ENCODE assay signal across 19 cellular contexts in genomic region chr6:109406196-109406595, GRCh38. TPM values are rescaled to one million over a fixed set of nuclear protein-coding genes. Genes with fewer than 3 reads are reported as not detected.
DNase-seq lines count a peak whose midpoint lies in the region; ATAC-seq, FAIRE-seq and TF ChIP-seq lines count a peak whose summit lies in the region.
"Had no signal": no experiment of that assay in that cellular context is flagged by ENCODE, and none has a peak within 500 bp of the region (broad histone marks: within the 10 kb centered on the region; RNA-seq: fewer than 3 reads in every experiment).

No MANE protein-coding gene starts in this region.

- H3K4me2 ChIP-seq in H1 (ENCODE audit: insufficient read depth in 1 of 2, low read depth in 2 of 2, low read length in 2 of 2) (no peak overlapping the region), HepG2 (ENCODE audit: low read depth, low read length) (no peak overlapping the region)
- H3K4me2 ChIP-seq: neural progenitor cell had no signal

- H3K23me2 ChIP-seq in H1 (ENCODE audit: low read depth, low read length): no peaks in the 10 kb centered on the region

- CTCF ChIA-PET in H1 (lab: Charles Lee; ENCODE audit: partially characterized antibody) (interaction anchor here (2.2 kb wide), 1 partner anchor 10 kb away, joined by 5 read pairs; no protein-coding TSS in a partner anchor), HepG2 (lab: Yijun Ruan, JAX; ENCODE audit: low intra/inter-chr PET ratio, low total read pairs) (no interaction called here)

- H3K4me3 ChIP-seq in H1 (ENCODE audit: extremely low read depth in 1 of 4, insufficient read depth in 2 of 4, low read depth in 3 of 4, low read length in 4 of 4): no peak overlapping the region
- no peak overlapping the region for H3K4me3 ChIP-seq in HepG2 (replicated peaks in 1 of 3; ENCODE audit: insufficient read depth in 1 of 3, low read depth in 2 of 3, low read length in 3 of 3)
- H3K4me3 ChIP-seq: neural progenitor cell, tibial artery had no signal

- H4K20me1 ChIP-seq in H1 (replicated peaks in 1 of 2; ENCODE audit: control insufficient read depth in 1 of 2, insufficient read depth in 2 of 2, low read length in 2 of 2) (no peaks in the 10 kb centered on the region), HepG2 (ENCODE audit: insufficient read depth, low read length) (no peaks in the 10 kb centered on the region)

- H2AK5ac ChIP-seq in H1 (ENCODE audit: low read depth, low read length): no peak overlapping the region

- no peak overlapping the region for H3K23ac ChIP-seq in H1 (ENCODE audit: insufficient read length)

- H3K27me3 ChIP-seq in H1 (replicated peaks in 1 of 4; ENCODE audit: control insufficient read depth in 3 of 4, extremely low read depth in 1 of 4, insufficient read depth in 3 of 4, low read length in 3 of 4) (no peaks in the 10 kb centered on the region), HepG2 (ENCODE audit: control insufficient read depth in 1 of 2, insufficient read depth in 2 of 2, low read length in 2 of 2) (peaks cover 2 to 24% of the 10 kb centered on the region in 2 experiments; a peak in 4 of 5 replicates)
- H3K27me3 ChIP-seq: neural progenitor cell, tibial artery had no signal

- no peak overlapping the region for H2AFZ ChIP-seq in H1 (ENCODE audit: low read length)
- H2AFZ ChIP-seq in HepG2 (ENCODE audit: low read length): no peak overlapping the region
- H2AFZ ChIP-seq: neural progenitor cell had no signal

- no peak overlapping the region for H3K4ac ChIP-seq in H1 (replicated peaks; ENCODE audit: insufficient read length, low read depth, low read length)

- H3K14ac ChIP-seq in H1 (ENCODE audit: insufficient read length): no peak overlapping the region

- in situ Hi-C loops in HepG2 (cut with HindIII; ENCODE audit: extremely low pct_ligation_motif_present, low pct_unique_long_range_greater_than_20kb): no loop called here

- H2BK120ac ChIP-seq in H1 (replicated peaks; ENCODE audit: low read depth, low read length): no peak overlapping the region

- no peaks in the 10 kb centered on the region for H3K4me1 ChIP-seq in H1 (replicated peaks in 1 of 4; ENCODE audit: control insufficient read depth in 3 of 4, insufficient read depth in 4 of 4, low read length in 3 of 4)
- no peaks in the 10 kb centered on the region for H3K4me1 ChIP-seq in HepG2 (ENCODE audit: insufficient read depth, low read length)
- H3K4me1 ChIP-seq: tibial artery had no signal

- H3K18ac ChIP-seq in H1 (ENCODE audit: extremely low read depth, low read length): no peak overlapping the region

- H3K79me1 ChIP-seq in H1 (ENCODE audit: low read depth, low read length): no peaks in the 10 kb centered on the region

- intact Hi-C loops in HepG2 (cut with micrococcal nuclease; ENCODE audit: unreplicated experiment): no loop called here

- H3K36me3 ChIP-seq in H1 (ENCODE audit: control insufficient read depth in 2 of 4, insufficient read depth in 4 of 4, low read length in 3 of 4) (no peaks in the 10 kb centered on the region), HepG2 (replicated peaks in 1 of 2; ENCODE audit: control insufficient read depth in 1 of 2, insufficient read depth in 2 of 2, low read length in 2 of 2) (no peaks in the 10 kb centered on the region)
- H3K36me3 ChIP-seq: neural progenitor cell, tibial artery had no signal

- ATAC-seq in HepG2 (no peak), HG03469 (IDR thresholded peaks at IDR 0.05; ENCODE audit: unreplicated experiment) (no peak), HG02970 (IDR thresholded peaks at IDR 0.05; ENCODE audit: low FRiP score, unreplicated experiment) (no peak)
- ATAC-seq: HCT116; SK-N-SH treated with all-trans-retinoic acid at 6 μM for 48 hours; stimulated activated memory B cell treated with anti-CD40 and anti-IgM and Interleukin-4, amounts not matched to agents 10 μg/mL and 1 μg/mL and 100 μg/mL, for 72 hours had no signal

- no peak overlapping the region for H4K8ac ChIP-seq in H1 (ENCODE audit: extremely low read depth, insufficient read depth, low read length)

- no TSS peak for BruUV-seq in HepG2 (replicated peaks; lab: Mats Ljungman, UMichigan)

- H4K5ac ChIP-seq in H1 (ENCODE audit: insufficient read length, low read depth, low read length): no peak overlapping the region

- no peak for TF ChIP-seq POLR2A in H1 (IDR thresholded peaks at IDR 0.05; ENCODE audit: control extremely low read depth in 1 of 2, low read depth in 2 of 2, low read length in 2 of 2)
- no peak for TF ChIP-seq POLR2A in HepG2 (IDR thresholded peaks at IDR 0.05; ENCODE audit: insufficient read depth in 1 of 2, low read depth in 2 of 2, low read length in 2 of 2)

- 89% methylated on average over 4 of the region's 4 CpGs; no CpG with 5 or more reads in 1 of the 2 experiments for WGBS in H1 (ENCODE audit: extremely low coverage in 1 of 2, insufficient coverage in 1 of 2, insufficient read length in 1 of 2, insufficient replicate concordance in 2 of 2, low coverage in 1 of 2, low lambda C conversion rate in 2 of 2, missing lambda C conversion rate in 1 of 2), 2 experiments
- 3% methylated on average over 4 of the region's 4 CpGs for WGBS in HepG2 (ENCODE audit: low lambda C conversion rate)

- H4K91ac ChIP-seq in H1 (replicated peaks; ENCODE audit: insufficient read length, low read length): no peak overlapping the region

- no peak overlapping the region for H2BK15ac ChIP-seq in H1 (ENCODE audit: low read length)

- no peaks in the 10 kb centered on the region for H3K79me2 ChIP-seq in H1 (ENCODE audit: control insufficient read depth in 1 of 2, insufficient read depth in 2 of 2, low read length in 2 of 2)
- H3K79me2 ChIP-seq in HepG2 (ENCODE audit: insufficient read depth, low read length): no peaks in the 10 kb centered on the region

- DNase-seq in GM03348 (ENCODE audit: low spot score) (peak; percentile 72), MV-4-11 (lab: John Stamatoyannopoulos, UW) (peak; percentile 67), H1 (ENCODE audit: low read depth in 1 of 2, low spot score in 2 of 2) (no peak), HepG2 (ENCODE audit: low spot score) (no peak), NCI-H2196 treated with DMSO at 0.1 percent for 48 hours (lab: John Stamatoyannopoulos, UW; ENCODE audit: unreplicated experiment) (no peak), NCI-H1092 treated with DMSO at 0.1 percent for 48 hours (lab: John Stamatoyannopoulos, UW) (no peak)
- DNase-seq: activated CD4-positive, alpha-beta T cell treated with anti-CD3 and anti-CD28 coated beads, Interleukin-2, amount 50 U/mL, for 1 hour; activated naive CD4-positive, alpha-beta T cell; hypothalamus; NCI-H2107; NCI-H69; tibial artery had no signal

- H3K9me3 ChIP-seq in H1 (ENCODE audit: insufficient read depth in 2 of 2, low read depth in 1 of 2, low read length in 1 of 2) (no peaks in the 10 kb centered on the region), HepG2 (ENCODE audit: low read length) (no peaks in the 10 kb centered on the region)
- H3K9me3 ChIP-seq: tibial artery had no signal

- POLR2A ChIA-PET in H1 (lab: Charles Lee; ENCODE audit: partially characterized antibody): no interaction called here
- POLR2A ChIA-PET in HepG2 (lab: Yijun Ruan, JAX): no interaction called here

- FAIRE-seq in H1 (lab: Jason Lieb, UNC): no peak
- no peak for FAIRE-seq in HepG2 (lab: Jason Lieb, UNC)
- FAIRE-seq: astrocyte had no signal

- no peak for TF ChIP-seq CTCF in H1 (IDR thresholded peaks at IDR 0.05; ENCODE audit: control extremely low read depth in 1 of 3, insufficient read depth in 1 of 3, low read depth in 1 of 3, low read length in 3 of 3)
- no peak for TF ChIP-seq CTCF in HepG2 (CRISPR knock-in tag; IDR thresholded peaks at IDR 0.05)

- H2BK12ac ChIP-seq in H1 (ENCODE audit: low read depth, low read length): no peak overlapping the region

- TF ChIP-seq RAD21 in H1 (IDR thresholded peaks at IDR 0.05 in 1 of 2, conservative IDR thresholded peaks at IDR 0.05 in 1 of 2; ENCODE audit: low read depth in 2 of 2, low read length in 2 of 2) (no peak), HepG2 (CRISPR knock-in tag; IDR thresholded peaks at IDR 0.05) (no peak)

- no peak overlapping the region for H3K9ac ChIP-seq in H1 (replicated peaks in 1 of 4; ENCODE audit: extremely low read depth in 1 of 4, low read depth in 3 of 4, low read length in 3 of 4)
- H3K9ac ChIP-seq in HepG2 (ENCODE audit: insufficient read depth, low read depth, low read length): no peak overlapping the region
- H3K9ac ChIP-seq: neural progenitor cell had no signal

- no peak overlapping the region for H2BK20ac ChIP-seq in H1 (ENCODE audit: low read length)

- no peak overlapping the region for H3K27ac ChIP-seq in H1 (ENCODE audit: low read depth, low read length)
- H3K27ac ChIP-seq in HepG2 (ENCODE audit: extremely low read length, insufficient read depth, low read length): no peak overlapping the region
- H3K27ac ChIP-seq: neural progenitor cell, tibial artery had no signal

- H3K56ac ChIP-seq in H1 (replicated peaks; ENCODE audit: insufficient read length, low read depth, low read length): no peak overlapping the region

- no peak overlapping the region for H2BK5ac ChIP-seq in H1 (ENCODE audit: low read depth, low read length)

- TF ChIP-seq EP300 in H1 (IDR thresholded peaks at IDR 0.05; ENCODE audit: borderline replicate concordance in 1 of 2, low read depth in 2 of 2, low read length in 2 of 2): no peak
- TF ChIP-seq EP300 in HepG2 (IDR thresholded peaks at IDR 0.05; ENCODE audit: low read depth in 2 of 2, low read length in 2 of 2): no peak
- no peak for TF ChIP-seq EP300 in HepG2 (CRISPR knock-in tag; IDR thresholded peaks at IDR 0.05; ENCODE audit: borderline replicate concordance)

RNA-seq across cellular contexts. Expression of gene CD164, which starts 23.9 kb away (rescaled TPM):
- total RNA-seq in H1 (2021; fragmentation: NEBNext Ultra II Directional; extraction: Animal tissue kit (Norgen Biotek cat#: 25700)): 90.1 and 94.3 TPM in 2 replicates
- polyA plus RNA-seq in H1 (2011; rRNA removed): 49.1 and 69.3 TPM in 2 replicates
- polyA plus RNA-seq in H1 (2011; cell fraction: cytosol; rRNA removed): 63.1 TPM
- 65.1 TPM for polyA plus RNA-seq in H1 (2011; cell fraction: nucleus; rRNA removed)
- 41.5 to 82.8 TPM (median 60.4 TPM) in 4 replicates for polyA plus RNA-seq in H1 (2012, experiment 1 of 2)
- 10.3 TPM for polyA plus RNA-seq in H1 (2012, experiment 2 of 2)
- polyA plus RNA-seq in H1 (2013, experiment 1 of 2): 105 TPM
- polyA plus RNA-seq in H1 (2013, experiment 2 of 2): 110 TPM
- polyA minus RNA-seq in H1 (2011; rRNA and poly(A)+ RNA removed): 92.1 and 121 TPM in 2 replicates
- 126 TPM for polyA minus RNA-seq in H1 (2011; cell fraction: cytosol; rRNA and poly(A)+ RNA removed)
- polyA minus RNA-seq in H1 (2011; cell fraction: nucleus; rRNA and poly(A)+ RNA removed): 78.8 TPM
- total RNA-seq in HepG2 (2016; rRNA removed; fragmentation: Illumina TruSeq; extraction: Trizol): 148 and 222 TPM in 2 replicates
- total RNA-seq in HepG2 (2016; cell fraction: cytosol; rRNA removed; fragmentation: Illumina TruSeq; extraction: Trizol; ENCODE audit: low read depth): 22.2 and 25.0 TPM in 2 replicates
- 152 and 227 TPM in 2 replicates for total RNA-seq in HepG2 (2016; cell fraction: insoluble cytoplasmic fraction; rRNA removed; fragmentation: Illumina TruSeq; extraction: Trizol)
- total RNA-seq in HepG2 (2016; cell fraction: membrane; rRNA removed; fragmentation: Illumina TruSeq; extraction: Trizol): 57.9 and 68.8 TPM in 2 replicates
- 217 and 244 TPM in 2 replicates for total RNA-seq in HepG2 (2016; cell fraction: nucleus; rRNA removed; fragmentation: Illumina TruSeq; extraction: Trizol)
- polyA plus RNA-seq in HepG2 (2011; rRNA removed): 257 and 293 TPM in 2 replicates
- 113 and 156 TPM in 2 replicates for polyA plus RNA-seq in HepG2 (2011; cell fraction: cytosol; rRNA removed)
- polyA plus RNA-seq in HepG2 (2011; cell fraction: nucleus; rRNA removed): 72.2 and 82.4 TPM in 2 replicates
- 167 and 201 TPM in 2 replicates for polyA plus RNA-seq in HepG2 (2012)
- 20.0 and 22.1 TPM in 2 replicates for polyA plus RNA-seq in HepG2 (2016; cell fraction: cytosol; fragmentation: Illumina TruSeq; extraction: Trizol; ENCODE audit: low read depth)
- polyA plus RNA-seq in HepG2 (2016; cell fraction: insoluble cytoplasmic fraction; fragmentation: Illumina TruSeq; extraction: Trizol; ENCODE audit: low read depth): 148 and 155 TPM in 2 replicates
- 45.6 and 50.4 TPM in 2 replicates for polyA plus RNA-seq in HepG2 (2016; cell fraction: membrane; fragmentation: Illumina TruSeq; extraction: Trizol; ENCODE audit: low read depth)
- polyA plus RNA-seq in HepG2 (2016; cell fraction: nucleus; fragmentation: Illumina TruSeq; extraction: Trizol; ENCODE audit: insufficient read depth, low read depth): 320 and 334 TPM in 2 replicates
- polyA minus RNA-seq in HepG2 (2011; rRNA and poly(A)+ RNA removed; ENCODE audit: low replicate concordance): 273 and 666 TPM in 2 replicates
- polyA minus RNA-seq in HepG2 (2011; cell fraction: cytosol; rRNA and poly(A)+ RNA removed): 269 and 278 TPM in 2 replicates
- 158 and 165 TPM in 2 replicates for polyA minus RNA-seq in HepG2 (2011; cell fraction: nucleus; rRNA and poly(A)+ RNA removed)

RNA-seq across cellular contexts. Expression of gene PPIL6, which starts 34.2 kb away (rescaled TPM):
- 1.3 and 1.5 TPM in 2 replicates for total RNA-seq in H1 (2021; fragmentation: NEBNext Ultra II Directional; extraction: Animal tissue kit (Norgen Biotek cat#: 25700))
- polyA plus RNA-seq in H1 (2011; rRNA removed) (0.19 and 0.42 TPM in 2 replicates), HepG2 (2011; rRNA removed) (0.01 and 0.46 TPM in 2 replicates)
- 0.84 TPM for polyA plus RNA-seq in H1 (2011; cell fraction: cytosol; rRNA removed)
- polyA plus RNA-seq in H1 (2011; cell fraction: nucleus; rRNA removed): 0.39 TPM
- polyA plus RNA-seq in H1 (2012, experiment 1 of 2): 0.44 to 1.5 TPM (median 0.61 TPM) in 4 replicates
- polyA plus RNA-seq in H1 (2012, experiment 2 of 2): 0.13 TPM
- polyA plus RNA-seq in H1 (2013, experiment 1 of 2): 0.55 TPM
- 0.40 TPM for polyA plus RNA-seq in H1 (2013, experiment 2 of 2)
- polyA minus RNA-seq in H1 (2011; rRNA and poly(A)+ RNA removed): 1.1 TPM in 1 of 2 replicates, not detected in the other
- polyA minus RNA-seq in H1 (2011; cell fraction: cytosol; rRNA and poly(A)+ RNA removed): not detected
- 1.9 TPM for polyA minus RNA-seq in H1 (2011; cell fraction: nucleus; rRNA and poly(A)+ RNA removed)
- 0.22 TPM in 1 of 2 replicates, not detected in the other for total RNA-seq in HepG2 (2016; rRNA removed; fragmentation: Illumina TruSeq; extraction: Trizol)
- total RNA-seq in HepG2 (2016; cell fraction: cytosol; rRNA removed; fragmentation: Illumina TruSeq; extraction: Trizol; ENCODE audit: low read depth): not detected in 2 replicates
- total RNA-seq in HepG2 (2016; cell fraction: insoluble cytoplasmic fraction; rRNA removed; fragmentation: Illumina TruSeq; extraction: Trizol): 0.16 and 0.48 TPM in 2 replicates
- total RNA-seq in HepG2 (2016; cell fraction: membrane; rRNA removed; fragmentation: Illumina TruSeq; extraction: Trizol): 0.19 TPM in 1 of 2 replicates, not detected in the other
- not detected in 2 replicates for total RNA-seq in HepG2 (2016; cell fraction: nucleus; rRNA removed; fragmentation: Illumina TruSeq; extraction: Trizol)
- 0.05 and 0.12 TPM in 2 replicates for polyA plus RNA-seq in HepG2 (2011; cell fraction: cytosol; rRNA removed)
- polyA plus RNA-seq in HepG2 (2011; cell fraction: nucleus; rRNA removed): not detected in 2 replicates
- 0.11 TPM in 1 of 2 replicates, not detected in the other for polyA plus RNA-seq in HepG2 (2012)
- polyA plus RNA-seq in HepG2 (2016; cell fraction: cytosol; fragmentation: Illumina TruSeq; extraction: Trizol; ENCODE audit: low read depth): 0.31 TPM in 1 of 2 replicates, not detected in the other
- polyA plus RNA-seq in HepG2 (2016; cell fraction: insoluble cytoplasmic fraction; fragmentation: Illumina TruSeq; extraction: Trizol; ENCODE audit: low read depth): not detected in 2 replicates
- 0.13 TPM in 1 of 2 replicates, not detected in the other for polyA plus RNA-seq in HepG2 (2016; cell fraction: membrane; fragmentation: Illumina TruSeq; extraction: Trizol; ENCODE audit: low read depth)
- not detected in 2 replicates for polyA plus RNA-seq in HepG2 (2016; cell fraction: nucleus; fragmentation: Illumina TruSeq; extraction: Trizol; ENCODE audit: insufficient read depth, low read depth)
- polyA minus RNA-seq in HepG2 (2011; rRNA and poly(A)+ RNA removed; ENCODE audit: low replicate concordance): 0.87 TPM in 1 of 2 replicates, not detected in the other
- polyA minus RNA-seq in HepG2 (2011; cell fraction: cytosol; rRNA and poly(A)+ RNA removed): not detected in 2 replicates
- not detected in 2 replicates for polyA minus RNA-seq in HepG2 (2011; cell fraction: nucleus; rRNA and poly(A)+ RNA removed)

RNA-seq across cellular contexts. Expression of gene SMPD2, which starts 34.3 kb away (rescaled TPM):
- total RNA-seq in H1 (2021; fragmentation: NEBNext Ultra II Directional; extraction: Animal tissue kit (Norgen Biotek cat#: 25700)): 10.5 and 11.5 TPM in 2 replicates
- 15.6 and 17.2 TPM in 2 replicates for polyA plus RNA-seq in H1 (2011; rRNA removed)
- 12.7 TPM for polyA plus RNA-seq in H1 (2011; cell fraction: cytosol; rRNA removed)
- polyA plus RNA-seq in H1 (2011; cell fraction: nucleus; rRNA removed): 22.3 TPM
- polyA plus RNA-seq in H1 (2012, experiment 1 of 2): 9.5 to 13.6 TPM (median 12.0 TPM) in 4 replicates
- polyA plus RNA-seq in H1 (2012, experiment 2 of 2): 18.2 TPM
- 7.7 TPM for polyA plus RNA-seq in H1 (2013, experiment 1 of 2)
- 7.4 TPM for polyA plus RNA-seq in H1 (2013, experiment 2 of 2)
- polyA minus RNA-seq in H1 (2011; rRNA and poly(A)+ RNA removed): 19.4 and 23.2 TPM in 2 replicates
- 12.9 TPM for polyA minus RNA-seq in H1 (2011; cell fraction: cytosol; rRNA and poly(A)+ RNA removed)
- 29.9 TPM for polyA minus RNA-seq in H1 (2011; cell fraction: nucleus; rRNA and poly(A)+ RNA removed)
- 6.7 and 10.6 TPM in 2 replicates for total RNA-seq in HepG2 (2016; rRNA removed; fragmentation: Illumina TruSeq; extraction: Trizol)
- 4.6 and 5.2 TPM in 2 replicates for total RNA-seq in HepG2 (2016; cell fraction: cytosol; rRNA removed; fragmentation: Illumina TruSeq; extraction: Trizol; ENCODE audit: low read depth)
- 7.4 and 12.3 TPM in 2 replicates for total RNA-seq in HepG2 (2016; cell fraction: insoluble cytoplasmic fraction; rRNA removed; fragmentation: Illumina TruSeq; extraction: Trizol)
- total RNA-seq in HepG2 (2016; cell fraction: membrane; rRNA removed; fragmentation: Illumina TruSeq; extraction: Trizol): 8.5 and 8.7 TPM in 2 replicates
- 12.1 and 13.9 TPM in 2 replicates for total RNA-seq in HepG2 (2016; cell fraction: nucleus; rRNA removed; fragmentation: Illumina TruSeq; extraction: Trizol)
- polyA plus RNA-seq in HepG2 (2011; rRNA removed): 5.9 and 6.9 TPM in 2 replicates
- polyA plus RNA-seq in HepG2 (2011; cell fraction: cytosol; rRNA removed): 5.0 and 5.8 TPM in 2 replicates
- 15.0 and 17.9 TPM in 2 replicates for polyA plus RNA-seq in HepG2 (2011; cell fraction: nucleus; rRNA removed)
- polyA plus RNA-seq in HepG2 (2012): 2.4 and 4.1 TPM in 2 replicates
- polyA plus RNA-seq in HepG2 (2016; cell fraction: cytosol; fragmentation: Illumina TruSeq; extraction: Trizol; ENCODE audit: low read depth): 5.7 and 6.5 TPM in 2 replicates
- 7.1 and 7.3 TPM in 2 replicates for polyA plus RNA-seq in HepG2 (2016; cell fraction: insoluble cytoplasmic fraction; fragmentation: Illumina TruSeq; extraction: Trizol; ENCODE audit: low read depth)
- 5.9 and 8.0 TPM in 2 replicates for polyA plus RNA-seq in HepG2 (2016; cell fraction: membrane; fragmentation: Illumina TruSeq; extraction: Trizol; ENCODE audit: low read depth)
- polyA plus RNA-seq in HepG2 (2016; cell fraction: nucleus; fragmentation: Illumina TruSeq; extraction: Trizol; ENCODE audit: insufficient read depth, low read depth): 13.1 and 18.5 TPM in 2 replicates
- polyA minus RNA-seq in HepG2 (2011; rRNA and poly(A)+ RNA removed; ENCODE audit: low replicate concordance): 8.7 and 50.0 TPM in 2 replicates
- 1.8 and 3.3 TPM in 2 replicates for polyA minus RNA-seq in HepG2 (2011; cell fraction: cytosol; rRNA and poly(A)+ RNA removed)
- 15.7 and 21.8 TPM in 2 replicates for polyA minus RNA-seq in HepG2 (2011; cell fraction: nucleus; rRNA and poly(A)+ RNA removed)

RNA-seq across cellular contexts. Expression of gene MICAL1, which starts 49.4 kb away (rescaled TPM):
- 51.3 and 55.4 TPM in 2 replicates for total RNA-seq in H1 (2021; fragmentation: NEBNext Ultra II Directional; extraction: Animal tissue kit (Norgen Biotek cat#: 25700))
- polyA plus RNA-seq in H1 (2011; rRNA removed) (42.5 and 61.9 TPM in 2 replicates), HepG2 (2011; rRNA removed) (39.0 and 48.0 TPM in 2 replicates)
- 64.0 TPM for polyA plus RNA-seq in H1 (2011; cell fraction: cytosol; rRNA removed)
- 305 TPM for polyA plus RNA-seq in H1 (2011; cell fraction: nucleus; rRNA removed)
- 47.2 to 66.8 TPM (median 61.2 TPM) in 4 replicates for polyA plus RNA-seq in H1 (2012, experiment 1 of 2)
- 36.4 TPM for polyA plus RNA-seq in H1 (2012, experiment 2 of 2)
- polyA plus RNA-seq in H1 (2013, experiment 1 of 2): 34.3 TPM
- 30.6 TPM for polyA plus RNA-seq in H1 (2013, experiment 2 of 2)
- 38.4 and 38.6 TPM in 2 replicates for polyA minus RNA-seq in H1 (2011; rRNA and poly(A)+ RNA removed)
- polyA minus RNA-seq in H1 (2011; cell fraction: cytosol; rRNA and poly(A)+ RNA removed): 27.2 TPM
- 63.9 TPM for polyA minus RNA-seq in H1 (2011; cell fraction: nucleus; rRNA and poly(A)+ RNA removed)
- 1.9 and 6.9 TPM in 2 replicates for total RNA-seq in HepG2 (2016; rRNA removed; fragmentation: Illumina TruSeq; extraction: Trizol)
- total RNA-seq in HepG2 (2016; cell fraction: cytosol; rRNA removed; fragmentation: Illumina TruSeq; extraction: Trizol; ENCODE audit: low read depth): 1.1 and 2.9 TPM in 2 replicates
- 2.2 and 7.5 TPM in 2 replicates for total RNA-seq in HepG2 (2016; cell fraction: insoluble cytoplasmic fraction; rRNA removed; fragmentation: Illumina TruSeq; extraction: Trizol)
- total RNA-seq in HepG2 (2016; cell fraction: membrane; rRNA removed; fragmentation: Illumina TruSeq; extraction: Trizol): 0.87 and 1.4 TPM in 2 replicates
- total RNA-seq in HepG2 (2016; cell fraction: nucleus; rRNA removed; fragmentation: Illumina TruSeq; extraction: Trizol): 10.6 and 12.0 TPM in 2 replicates
- 6.7 and 9.8 TPM in 2 replicates for polyA plus RNA-seq in HepG2 (2011; cell fraction: cytosol; rRNA removed)
- 432 and 521 TPM in 2 replicates for polyA plus RNA-seq in HepG2 (2011; cell fraction: nucleus; rRNA removed)
- polyA plus RNA-seq in HepG2 (2012): 10.5 and 18.1 TPM in 2 replicates
- 0.25 and 0.36 TPM in 2 replicates for polyA plus RNA-seq in HepG2 (2016; cell fraction: cytosol; fragmentation: Illumina TruSeq; extraction: Trizol; ENCODE audit: low read depth)
- 2.0 and 2.3 TPM in 2 replicates for polyA plus RNA-seq in HepG2 (2016; cell fraction: insoluble cytoplasmic fraction; fragmentation: Illumina TruSeq; extraction: Trizol; ENCODE audit: low read depth)
- 0.81 and 0.95 TPM in 2 replicates for polyA plus RNA-seq in HepG2 (2016; cell fraction: membrane; fragmentation: Illumina TruSeq; extraction: Trizol; ENCODE audit: low read depth)
- polyA plus RNA-seq in HepG2 (2016; cell fraction: nucleus; fragmentation: Illumina TruSeq; extraction: Trizol; ENCODE audit: insufficient read depth, low read depth): 40.3 and 54.1 TPM in 2 replicates
- 6.9 and 18.4 TPM in 2 replicates for polyA minus RNA-seq in HepG2 (2011; rRNA and poly(A)+ RNA removed; ENCODE audit: low replicate concordance)
- polyA minus RNA-seq in HepG2 (2011; cell fraction: cytosol; rRNA and poly(A)+ RNA removed): 4.7 and 5.5 TPM in 2 replicates
- 36.2 and 38.4 TPM in 2 replicates for polyA minus RNA-seq in HepG2 (2011; cell fraction: nucleus; rRNA and poly(A)+ RNA removed)

Comparison
In these comparisons a context has a peak if more than half of its experiments do, and no peak if none do; other contexts are left out.
1. DNase-seq: peak in GM03348 (single experiment) and MV-4-11 (single experiment); none in H1 (0 of 2), HepG2 (single experiment), NCI-H2196 treated with DMSO at 0.1 percent for 48 hours (single experiment) and NCI-H1092 treated with DMSO at 0.1 percent for 48 hours (single experiment).